8 cellular contexts compared by ENCODE assay signal in genomic region chr9:4987996-4988421, GRCh38. TPM values are rescaled to one million over a fixed set of nuclear protein-coding genes. Genes with fewer than 3 reads are reported as not detected.
A peak's percentile ranks its signal among the peaks of the same experiment; 100 is the strongest.
DNase-seq lines count a peak whose midpoint lies in the region; ATAC-seq and TF ChIP-seq lines count a peak whose summit lies in the region.

No MANE protein-coding gene starts in this region.

- H3K9me3 ChIP-seq in mucosa of descending colon: peaks cover 5% of the 10 kb centered on the region
- H3K9me3 ChIP-seq in testis: no peaks in the 10 kb centered on the region

- WGBS in testis, 2 donors: 32 to 53% methylated on average over 2 of the region's 2 CpGs

- peaks cover 32% of the 10 kb centered on the region for H3K36me3 ChIP-seq in ACC112 (ENCODE audit: insufficient read depth, low read length)
- no peaks in the 10 kb centered on the region for H3K36me3 ChIP-seq in mucosa of descending colon (ENCODE audit: low read depth)
- no peaks in the 10 kb centered on the region for H3K36me3 ChIP-seq in testis (ENCODE audit: low read depth, missing control alignments)

- intact Hi-C loops in mucosa of descending colon (cut with DNase I, micrococcal nuclease) (loop anchor here (10.0 kb wide), 2 partner anchors 193 to 223 kb away; partner anchors contain the start of gene RCL1 (in 1 of the 2)), testis (cut with DNase I; ENCODE audit: low total_unique reads) (loop anchor here (10.0 kb wide), 1 partner anchor 53 kb away; no protein-coding TSS in a partner anchor)

- no peak overlapping the region for H2AFZ ChIP-seq in ACC112 (ENCODE audit: low read length, unreplicated experiment)

- H3K4me1 ChIP-seq in ACC112 (ENCODE audit: control insufficient read depth, insufficient read depth, low read length, unreplicated experiment) (peaks cover 36% of the 10 kb centered on the region), mucosa of descending colon (ENCODE audit: low read depth) (peaks cover 20% of the 10 kb centered on the region), testis (peaks cover 18% of the 10 kb centered on the region)

- H3K27ac ChIP-seq in ACC112 (ENCODE audit: low read depth, low read length) (peak overlapping the region; percentile 30; the same call in 1 of the 2 replicates), VCaP (no peak overlapping the region), testis (no peak overlapping the region)

- H3K27me3 ChIP-seq in ACC112 (ENCODE audit: insufficient read depth, low read length) (no peaks in the 10 kb centered on the region), testis (no peaks in the 10 kb centered on the region)

- peaks cover 66% of the 10 kb centered on the region for H3K79me2 ChIP-seq in ACC112 (ENCODE audit: control insufficient read depth, insufficient read depth, low read length, unreplicated experiment)

- DNase-seq in NCI-H2107 treated with DMSO at 0.1 percent for 48 hours (lab: John Stamatoyannopoulos, UW; ENCODE audit: unreplicated experiment) (peak; percentile 68), dedifferentiated amniotic fluid mesenchymal stem cell (ENCODE audit: extremely low spot score) (peak; percentile 48), mucosa of descending colon (peak in 1 of 3 donors; percentile 77), testis (peak; percentile 67), middle frontal gyrus (ENCODE audit: extremely low spot score, low spot score) (no peak)

- H3K4me3 ChIP-seq in ACC112 (ENCODE audit: low read depth, low read length): peak overlapping the region; percentile 74
- no peak overlapping the region for H3K4me3 ChIP-seq in mucosa of descending colon
- H3K4me3 ChIP-seq in testis: no peak overlapping the region

- TF ChIP-seq CTCF in GM12872 (IDR thresholded peaks at IDR 0.05; ENCODE audit: insufficient read depth, low read depth, low read length): peak; percentile 80
- TF ChIP-seq CTCF in VCaP (conservative IDR thresholded peaks at IDR 0.05): peak; percentile 87
- peak; percentile 14 for TF ChIP-seq CTCF in mucosa of descending colon (IDR thresholded peaks at IDR 0.05)
- peak; percentile 71 to 87 (median 77) for TF ChIP-seq CTCF in testis (IDR thresholded peaks at IDR 0.05)

- no peak for TF ChIP-seq POLR2A in testis (IDR thresholded peaks at IDR 0.05)

- ATAC-seq in mucosa of descending colon: no peak

RNA-seq across cellular contexts. Expression of gene JAK2, which starts 2.9 kb away (rescaled TPM):
- total RNA-seq in mucosa of descending colon (10 to 100 TPM; 17.0 to 24.4 (median 17.5) TPM), testis (10 to 100 TPM; 24.1 to 25.5 TPM)
- polyA plus RNA-seq in testis (ENCODE audit: insufficient read depth, low read depth, low replicate concordance): 14.0 TPM

Comparison
In these comparisons a context has a peak if more than half of its experiments do, and no peak if none do; other contexts are left out.
1. CTCF ChIP-seq: peak in every context shown above with its lines; median percentile 87 in VCaP; 80 in GM12872; 77 in testis; 14 in mucosa of descending colon.